Comparison of ENCODE assay signal across 9 cellular contexts in the genomic region with DNA sequence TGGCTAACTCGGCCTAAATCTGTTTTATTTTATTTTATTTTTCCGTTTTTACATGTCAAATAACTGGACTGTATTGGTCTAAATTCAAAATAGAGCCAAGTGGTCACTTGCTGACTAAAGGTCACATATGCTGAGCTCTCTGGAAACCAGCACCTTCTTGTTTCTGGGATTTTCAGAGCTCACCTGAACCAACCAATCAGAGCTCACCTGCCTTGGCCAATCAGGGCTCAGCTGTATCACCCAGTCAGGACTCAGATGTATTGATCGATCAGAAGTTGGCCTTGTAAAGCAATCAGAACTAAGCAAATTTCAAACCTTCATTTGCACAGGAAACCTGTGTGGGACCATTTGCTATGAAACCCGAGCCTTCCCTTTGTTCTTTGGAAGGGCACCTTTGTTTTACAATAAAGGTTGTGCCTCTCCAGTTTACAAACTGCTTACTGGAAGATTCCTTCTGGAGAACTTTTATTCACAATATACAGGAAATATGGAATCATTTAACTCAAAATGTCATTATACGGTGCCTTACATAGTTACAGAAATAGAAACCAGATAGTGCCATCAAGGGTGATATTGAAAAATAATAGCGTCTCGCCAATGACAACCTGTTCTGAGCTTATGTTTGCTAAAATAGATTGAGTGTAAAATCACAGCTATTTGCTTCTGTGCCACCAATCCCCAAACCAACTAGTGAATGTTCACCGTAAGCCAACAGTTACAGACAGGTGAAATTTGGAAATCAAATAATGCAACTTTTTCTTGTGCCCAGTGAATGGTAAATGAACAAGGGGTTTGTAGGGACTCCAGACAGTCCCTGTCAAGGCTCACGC. TPM values are rescaled to one million over a fixed set of nuclear protein-coding genes. Genes with fewer than 3 reads are reported as not detected.
DNase-seq lines count a peak whose midpoint lies in the region; ATAC-seq, FAIRE-seq and TF ChIP-seq lines count a peak whose summit lies in the region.
"Had no signal": no experiment of that assay in that cellular context is flagged by ENCODE, and none has a peak within 500 bp of the region (broad histone marks: within the 10 kb centered on the region; RNA-seq: fewer than 3 reads in every experiment).

No MANE protein-coding gene starts in this region.

- peak overlapping the region; percentile 79 for H3K27ac Mint-ChIP-seq in CD4-positive, alpha-beta T cell
- H3K27ac Mint-ChIP-seq in astrocyte (ENCODE audit: unreplicated experiment): no peak overlapping the region

- H3K9me3 Mint-ChIP-seq in CD4-positive, alpha-beta T cell: no peaks in the 10 kb centered on the region
- H3K9me3 Mint-ChIP-seq in astrocyte (ENCODE audit: unreplicated experiment): no peaks in the 10 kb centered on the region

- no peak for ATAC-seq in CD4-positive, alpha-beta T cell (ENCODE audit: poor library complexity)
- ATAC-seq in HG02623 (IDR thresholded peaks at IDR 0.05; ENCODE audit: unreplicated experiment): no peak

- H3K27me3 ChIP-seq in CD4-positive, alpha-beta T cell (ENCODE audit: control insufficient read depth, insufficient read depth, low read length): no peaks in the 10 kb centered on the region
- H3K27me3 ChIP-seq in HUES6 (ENCODE audit: control insufficient read depth, insufficient read depth, low read length) (peaks cover 32% of the 10 kb centered on the region), astrocyte (ENCODE audit: insufficient read depth, low read length) (no peaks in the 10 kb centered on the region), mononuclear cell (ENCODE audit: insufficient read depth, low read length) (peaks cover 3% of the 10 kb centered on the region)

- no peaks in the 10 kb centered on the region for H3K79me2 ChIP-seq in astrocyte (ENCODE audit: insufficient read depth, low read length)

- H3K4me2 ChIP-seq in astrocyte (ENCODE audit: low read length): peak overlapping the region; percentile 87

- H3K4me1 Mint-ChIP-seq in CD4-positive, alpha-beta T cell (ENCODE audit: low read depth): peaks cover 37% of the 10 kb centered on the region
- H3K4me1 Mint-ChIP-seq in astrocyte (ENCODE audit: low read depth, unreplicated experiment): peaks cover 8% of the 10 kb centered on the region

- H3K36me3 ChIP-seq in HUES6 (ENCODE audit: control insufficient read depth, insufficient read depth, low read length): no peaks in the 10 kb centered on the region
- no peaks in the 10 kb centered on the region for H3K36me3 ChIP-seq in astrocyte (ENCODE audit: insufficient read depth, low read length)

- H2AFZ ChIP-seq in astrocyte (ENCODE audit: low read depth, low read length): peak overlapping the region; percentile 69

- no peaks in the 10 kb centered on the region for H3K9me3 ChIP-seq in CD4-positive, alpha-beta T cell (ENCODE audit: control insufficient read depth, low read length)
- H3K9me3 ChIP-seq in HUES6 (ENCODE audit: control insufficient read depth, insufficient read depth, low read depth, low read length) (no peaks in the 10 kb centered on the region), astrocyte (ENCODE audit: insufficient read depth, low read depth, low read length) (no peaks in the 10 kb centered on the region), mononuclear cell (ENCODE audit: low read depth, low read length) (no peaks in the 10 kb centered on the region)

- CTCF ChIA-PET in CD4-positive, alpha-beta T cell (lab: Charles Lee): interaction anchor here (1.6 to 2.0 kb wide), 2 partner anchors 18 to 43 kb away, joined by 7 to 8 read pairs; no protein-coding TSS in a partner anchor
- CTCF ChIA-PET in HEK293T (lab: Yijun Ruan, JAX): interaction anchor here (0.8 to 3.2 kb wide), 5 partner anchors 14 to 43 kb away, joined by 3 to 19 read pairs (median 6); no protein-coding TSS in a partner anchor

- no peak overlapping the region for H3K27ac ChIP-seq in CD4-positive, alpha-beta T cell (ENCODE audit: low read depth, low read length)
- no peak overlapping the region for H3K27ac ChIP-seq in HUES6 (ENCODE audit: low read depth, low read length)
- no peak overlapping the region for H3K27ac ChIP-seq in astrocyte (ENCODE audit: low read depth, low read length)

- no peak for DNase-seq in CD4-positive, alpha-beta T cell
- DNase-seq in astrocyte (ENCODE audit: low read depth) (no peak), dermis blood vessel endothelial cell (no peak), HEK293T (ENCODE audit: extremely low spot score) (no peak), germinal center (ENCODE audit: low spot score) (no peak)

- no peaks in the 10 kb centered on the region for H3K27me3 Mint-ChIP-seq in CD4-positive, alpha-beta T cell
- peaks cover 14% of the 10 kb centered on the region for H3K27me3 Mint-ChIP-seq in astrocyte (ENCODE audit: low read depth, unreplicated experiment)

- H3K9ac ChIP-seq in HUES6 (ENCODE audit: low read length): no peak overlapping the region
- H3K9ac ChIP-seq in astrocyte (ENCODE audit: low read length): peak overlapping the region; percentile 52

- no peaks in the 10 kb centered on the region for H4K20me1 ChIP-seq in astrocyte (ENCODE audit: insufficient read depth, low read length)

- H3K4me3 Mint-ChIP-seq in CD4-positive, alpha-beta T cell: peak overlapping the region; percentile 86
- H3K4me3 Mint-ChIP-seq in astrocyte (ENCODE audit: unreplicated experiment): peak overlapping the region; percentile 68

- FAIRE-seq in astrocyte (lab: Jason Lieb, UNC): no peak

- peaks cover 6% of the 10 kb centered on the region for H3K36me3 Mint-ChIP-seq in CD4-positive, alpha-beta T cell (ENCODE audit: low read depth)
- H3K36me3 Mint-ChIP-seq in astrocyte (ENCODE audit: low read depth, unreplicated experiment): no peaks in the 10 kb centered on the region

- intact Hi-C loops in CD4-positive, alpha-beta T cell (cut with DNase I, micrococcal nuclease): loop anchor here (2.0 kb wide), 3 partner anchors 16 to 18 kb away; no protein-coding TSS in a partner anchor

- H3K4me1 ChIP-seq in HUES6 (ENCODE audit: control insufficient read depth, insufficient read depth, low read length): peaks cover 19% of the 10 kb centered on the region
- H3K4me1 ChIP-seq in astrocyte (ENCODE audit: insufficient read depth, low read length): peaks cover 20% of the 10 kb centered on the region
- peaks cover 23% of the 10 kb centered on the region for H3K4me1 ChIP-seq in mononuclear cell (ENCODE audit: insufficient read depth, low read length)

- no peak for TF ChIP-seq CTCF in CD4-positive, alpha-beta T cell (IDR thresholded peaks at IDR 0.05)
- TF ChIP-seq CTCF in astrocyte (IDR thresholded peaks at IDR 0.05; ENCODE audit: insufficient read depth, low read depth, low read length): no peak

- H3K4me3 ChIP-seq in HUES6 (ENCODE audit: low read depth, low read length): peak overlapping the region; percentile 47
- H3K4me3 ChIP-seq in astrocyte (ENCODE audit: insufficient read depth, low read depth, low read length): peak overlapping the region; percentile 45
- peak overlapping the region; percentile 30 for H3K4me3 ChIP-seq in mononuclear cell (ENCODE audit: low read length)

- POLR2A ChIA-PET in CD4-positive, alpha-beta T cell (lab: Charles Lee): interaction anchor here (0.7 to 5.2 kb wide), 11 partner anchors 9 to 48 kb away, joined by 3 to 91 read pairs (median 5); a partner anchor contains a TSS
- POLR2A ChIA-PET in HEK293T (lab: Yijun Ruan, JAX): interaction anchor here (1.1 kb wide), 1 partner anchor 37 kb away, joined by 3 read pairs; no protein-coding TSS in a partner anchor

TF ChIP-seq in HEK293T, 16 proteins besides CTCF, POLR2A, EP300 and RAD21:
- no peak for TF ChIP-seq CTBP1 (IDR thresholded peaks at IDR 0.05; ENCODE audit: borderline replicate concordance)
- TF ChIP-seq FOXA1 (IDR thresholded peaks at IDR 0.05): no peak

RNA-seq across cellular contexts. Expression of a gene that starts 17.3 kb away (rescaled TPM):
- total RNA-seq in CD4-positive, alpha-beta T cell: 100 to 1,000 TPM in 1 of 2 experiments, 10 to 100 TPM in 1; 96.5 to 101 TPM
- total RNA-seq in astrocyte (2.6 and 4.0 TPM in 2 replicates), mononuclear cell (47.2 TPM), dermis blood vessel endothelial cell (0.34 and 0.79 TPM in 2 replicates)

RNA-seq across cellular contexts. Expression of a gene that starts 29.1 kb away (rescaled TPM):
- total RNA-seq in CD4-positive, alpha-beta T cell: under 1 TPM; 0.31 to 0.58 TPM
- not detected in 2 replicates for total RNA-seq in astrocyte
- 203 TPM for total RNA-seq in mononuclear cell
- under 0.01 TPM in 1 of 2 replicates, not detected in the other for total RNA-seq in dermis blood vessel endothelial cell
- total RNA-seq: fibroblast of villous mesenchyme had no signal

Comparison
In these comparisons a context has a peak if more than half of its experiments do, and no peak if none do; other contexts are left out.
1. RNA of a gene that starts 29.1 kb away (total RNA-seq): 203 TPM in mononuclear cell (single experiment); 0.31 to 0.58 TPM in CD4-positive, alpha-beta T cell, not detected in astrocyte and under 0.01 TPM in dermis blood vessel endothelial cell; every median in the first group is over 100 times any median in the second.
2. Peak in every context shown above with its lines, with median percentiles within 50 percentile points of each other: H3K4me3 ChIP-seq.